16 cellular contexts compared by ENCODE assay signal in genomic region chr6:169230923-169231789, GRCh38. TPM values are rescaled to one million over a fixed set of nuclear protein-coding genes. Genes with fewer than 3 reads are reported as not detected.
DNase-seq lines count a peak whose midpoint lies in the region; ATAC-seq and TF ChIP-seq lines count a peak whose summit lies in the region.
"Had no signal": no experiment of that assay in that cellular context is flagged by ENCODE, and none has a peak within 500 bp of the region (broad histone marks: within the 10 kb centered on the region; RNA-seq: fewer than 3 reads in every experiment).

No MANE protein-coding gene starts in this region.

- peak; percentile 22 for DNase-seq in activated CD8-positive, alpha-beta memory T cell treated with anti-CD3 and anti-CD28 coated beads, Interleukin-2, amount 10 ng/mL, durations not matched to agents 7 days and 5 days
- no peak for DNase-seq in activated CD8-positive, alpha-beta memory T cell treated with anti-CD3 and anti-CD28 coated beads, Interleukin-2, amount 50 U/mL, for 48 hours
- no peak for DNase-seq in left cardiac atrium
- DNase-seq in osteoblast (ENCODE audit: insufficient read length, low spot score, missing footprints), result peak; percentile 90
- DNase-seq in vagina (ENCODE audit: extremely low spot score in 2 of 2), result peak; percentile 70 to 83
- DNase-seq in midbrain (lab: John Stamatoyannopoulos, UW), result no peak
- no peak for DNase-seq in activated CD4-positive, alpha-beta T cell treated with anti-CD3 and anti-CD28 coated beads for 36 hours
- DNase-seq: 8988T, IMR-90, Kasumi-1, NCI-H1417, NCI-H1930, NCI-H2171 treated with DMSO at 0.1 percent for 48 hours, NCI-H510A had no signal

- H3K36me3 ChIP-seq in osteoblast (ENCODE audit: insufficient read depth, low read length) (peaks cover 100% of the 10 kb centered on the region), vagina (peaks cover 0 to 43% of the 10 kb centered on the region in 2 donors)
- H3K36me3 ChIP-seq: BLaER1 had no signal

- TF ChIP-seq POLR2A in vagina (IDR thresholded peaks at IDR 0.05), result no peak

- H3K4me3 ChIP-seq in osteoblast (ENCODE audit: insufficient read depth, low read length), result no peak overlapping the region
- no peak overlapping the region for H3K4me3 ChIP-seq in vagina
- H3K4me3 ChIP-seq: BLaER1 had no signal

- H3K27me3 Mint-ChIP-seq in activated CD8-positive, alpha-beta memory T cell treated with anti-CD3 and anti-CD28 coated beads, Interleukin-2, amount 10 ng/mL, durations not matched to agents 7 days and 5 days, result no peaks in the 10 kb centered on the region
- H3K27me3 Mint-ChIP-seq in activated CD4-positive, alpha-beta T cell treated with anti-CD3 and anti-CD28 coated beads for 36 hours, result peaks cover 4% of the 10 kb centered on the region

- H3K4me1 Mint-ChIP-seq in activated CD8-positive, alpha-beta memory T cell treated with anti-CD3 and anti-CD28 coated beads, Interleukin-2, amount 10 ng/mL, durations not matched to agents 7 days and 5 days, result no peaks in the 10 kb centered on the region
- no peaks in the 10 kb centered on the region for H3K4me1 Mint-ChIP-seq in activated CD4-positive, alpha-beta T cell treated with anti-CD3 and anti-CD28 coated beads for 36 hours

- ATAC-seq in activated CD8-positive, alpha-beta memory T cell treated with anti-CD3 and anti-CD28 coated beads, Interleukin-2, amount 10 ng/mL, durations not matched to agents 7 days and 5 days, result no peak
- ATAC-seq in left cardiac atrium (peak; percentile 8 to 28), HG03139 (IDR thresholded peaks at IDR 0.05; ENCODE audit: unreplicated experiment) (no peak)
- no peak for ATAC-seq in activated CD4-positive, alpha-beta T cell treated with anti-CD3 and anti-CD28 coated beads for 36 hours

- no peak overlapping the region for H3K4me2 ChIP-seq in osteoblast (ENCODE audit: insufficient read depth, low read length)
- H3K4me2 ChIP-seq: BLaER1 had no signal

- H3K9me3 ChIP-seq in osteoblast (ENCODE audit: low read depth, low read length), result no peaks in the 10 kb centered on the region
- H3K9me3 ChIP-seq in vagina, result no peaks in the 10 kb centered on the region

- intact Hi-C loops in left cardiac atrium (cut with DNase I), result no loop called here
- intact Hi-C loops in vagina (cut with DNase I), result no loop called here
- intact Hi-C loops in activated CD4-positive, alpha-beta T cell treated with anti-CD3 and anti-CD28 coated beads for 36 hours (cut with DNase I, micrococcal nuclease), result no loop called here

- no peaks in the 10 kb centered on the region for H3K27me3 ChIP-seq in osteoblast (ENCODE audit: insufficient read depth, low read length)
- H3K27me3 ChIP-seq in vagina, result no peaks in the 10 kb centered on the region
- H3K27me3 ChIP-seq: BLaER1 had no signal

- H3K4me1 ChIP-seq in osteoblast (ENCODE audit: insufficient read depth, low read length), result no peaks in the 10 kb centered on the region
- H3K4me1 ChIP-seq in vagina, result no peaks in the 10 kb centered on the region
- H3K4me1 ChIP-seq: BLaER1 had no signal

- H4K20me1 ChIP-seq in osteoblast (ENCODE audit: insufficient read depth, low read length), result no peaks in the 10 kb centered on the region
- H4K20me1 ChIP-seq: BLaER1 had no signal

- POLR2A ChIA-PET in activated CD4-positive, alpha-beta T cell treated with anti-CD3 and anti-CD28 coated beads for 36 hours (lab: Charles Lee), result no interaction called here

- no peak overlapping the region for H3K4me3 Mint-ChIP-seq in activated CD8-positive, alpha-beta memory T cell treated with anti-CD3 and anti-CD28 coated beads, Interleukin-2, amount 10 ng/mL, durations not matched to agents 7 days and 5 days
- no peak overlapping the region for H3K4me3 Mint-ChIP-seq in activated CD4-positive, alpha-beta T cell treated with anti-CD3 and anti-CD28 coated beads for 36 hours

- H3K27ac Mint-ChIP-seq in activated CD8-positive, alpha-beta memory T cell treated with anti-CD3 and anti-CD28 coated beads, Interleukin-2, amount 10 ng/mL, durations not matched to agents 7 days and 5 days, result no peak overlapping the region
- no peak overlapping the region for H3K27ac Mint-ChIP-seq in activated CD4-positive, alpha-beta T cell treated with anti-CD3 and anti-CD28 coated beads for 36 hours

- TF ChIP-seq CTCF in osteoblast (IDR thresholded peaks at IDR 0.05; ENCODE audit: extremely low read depth, low read depth, low read length) (no peak), vagina (IDR thresholded peaks at IDR 0.05) (no peak)

- no peaks in the 10 kb centered on the region for H3K36me3 Mint-ChIP-seq in activated CD8-positive, alpha-beta memory T cell treated with anti-CD3 and anti-CD28 coated beads, Interleukin-2, amount 10 ng/mL, durations not matched to agents 7 days and 5 days
- no peaks in the 10 kb centered on the region for H3K36me3 Mint-ChIP-seq in activated CD4-positive, alpha-beta T cell treated with anti-CD3 and anti-CD28 coated beads for 36 hours (ENCODE audit: low read depth)

- CTCF ChIA-PET in activated CD8-positive, alpha-beta memory T cell treated with anti-CD3 and anti-CD28 coated beads, Interleukin-2, amount 10 ng/mL, durations not matched to agents 7 days and 5 days (lab: Charles Lee), result no interaction called here
- CTCF ChIA-PET in activated CD4-positive, alpha-beta T cell treated with anti-CD3 and anti-CD28 coated beads for 36 hours (lab: Charles Lee), result no interaction called here

- H3K27ac ChIP-seq in osteoblast (ENCODE audit: low read depth, low read length) (peak overlapping the region; percentile 23), vagina (no peak overlapping the region)
- H3K27ac ChIP-seq: BLaER1 had no signal

- peaks cover 19% of the 10 kb centered on the region for H3K9me3 Mint-ChIP-seq in activated CD8-positive, alpha-beta memory T cell treated with anti-CD3 and anti-CD28 coated beads, Interleukin-2, amount 10 ng/mL, durations not matched to agents 7 days and 5 days (ENCODE audit: low read depth)
- peaks cover 16% of the 10 kb centered on the region for H3K9me3 Mint-ChIP-seq in activated CD4-positive, alpha-beta T cell treated with anti-CD3 and anti-CD28 coated beads for 36 hours (ENCODE audit: low read depth)

- H3K79me2 ChIP-seq in osteoblast (ENCODE audit: insufficient read depth, low read length), result peaks cover 2% of the 10 kb centered on the region

- no peak overlapping the region for H2AFZ ChIP-seq in osteoblast (ENCODE audit: low read length)

RNA-seq across cellular contexts. Expression of gene THBS2, which starts 22.5 kb away (rescaled TPM):
- not detected for total RNA-seq in activated CD8-positive, alpha-beta memory T cell treated with anti-CD3 and anti-CD28 coated beads, Interleukin-2, amount 10 ng/mL, durations not matched to agents 7 days and 5 days
- total RNA-seq in left cardiac atrium (10 to 100 TPM; 22.7 to 74.8 TPM), osteoblast (1,102 and 1,498 TPM in 2 replicates), vagina (86.4 TPM)
- total RNA-seq in activated CD4-positive, alpha-beta T cell treated with anti-CD3 and anti-CD28 coated beads for 36 hours, result not detected

Comparison
In these comparisons a context has a peak if more than half of its experiments do, and no peak if none do; other contexts are left out.
1. DNase-seq: peak in activated CD8-positive, alpha-beta memory T cell treated with anti-CD3 and anti-CD28 coated beads, Interleukin-2, amount 10 ng/mL, durations not matched to agents 7 days and 5 days (single experiment), osteoblast (single experiment) and vagina (2 of 2); none in activated CD8-positive, alpha-beta memory T cell treated with anti-CD3 and anti-CD28 coated beads, Interleukin-2, amount 50 U/mL, for 48 hours (single experiment), left cardiac atrium (single experiment), midbrain (single experiment) and activated CD4-positive, alpha-beta T cell treated with anti-CD3 and anti-CD28 coated beads for 36 hours (single experiment).
2. ATAC-seq: peak in left cardiac atrium (2 of 2); none in activated CD8-positive, alpha-beta memory T cell treated with anti-CD3 and anti-CD28 coated beads, Interleukin-2, amount 10 ng/mL, durations not matched to agents 7 days and 5 days (single experiment), activated CD4-positive, alpha-beta T cell treated with anti-CD3 and anti-CD28 coated beads for 36 hours (single experiment) and HG03139 (single experiment).
3. RNA of gene THBS2, which starts 22.5 kb away (total RNA-seq): 1,102 to 1,498 TPM in osteoblast, 86.4 TPM in vagina (single experiment) and 22.7 to 74.8 TPM in left cardiac atrium; not detected in activated CD4-positive, alpha-beta T cell treated with anti-CD3 and anti-CD28 coated beads for 36 hours and not detected in activated CD8-positive, alpha-beta memory T cell treated with anti-CD3 and anti-CD28 coated beads, Interleukin-2, amount 10 ng/mL, durations not matched to agents 7 days and 5 days; every median in the first group is over 10 times any median in the second.